8 cellular contexts compared by ENCODE assay signal in the genomic region with DNA sequence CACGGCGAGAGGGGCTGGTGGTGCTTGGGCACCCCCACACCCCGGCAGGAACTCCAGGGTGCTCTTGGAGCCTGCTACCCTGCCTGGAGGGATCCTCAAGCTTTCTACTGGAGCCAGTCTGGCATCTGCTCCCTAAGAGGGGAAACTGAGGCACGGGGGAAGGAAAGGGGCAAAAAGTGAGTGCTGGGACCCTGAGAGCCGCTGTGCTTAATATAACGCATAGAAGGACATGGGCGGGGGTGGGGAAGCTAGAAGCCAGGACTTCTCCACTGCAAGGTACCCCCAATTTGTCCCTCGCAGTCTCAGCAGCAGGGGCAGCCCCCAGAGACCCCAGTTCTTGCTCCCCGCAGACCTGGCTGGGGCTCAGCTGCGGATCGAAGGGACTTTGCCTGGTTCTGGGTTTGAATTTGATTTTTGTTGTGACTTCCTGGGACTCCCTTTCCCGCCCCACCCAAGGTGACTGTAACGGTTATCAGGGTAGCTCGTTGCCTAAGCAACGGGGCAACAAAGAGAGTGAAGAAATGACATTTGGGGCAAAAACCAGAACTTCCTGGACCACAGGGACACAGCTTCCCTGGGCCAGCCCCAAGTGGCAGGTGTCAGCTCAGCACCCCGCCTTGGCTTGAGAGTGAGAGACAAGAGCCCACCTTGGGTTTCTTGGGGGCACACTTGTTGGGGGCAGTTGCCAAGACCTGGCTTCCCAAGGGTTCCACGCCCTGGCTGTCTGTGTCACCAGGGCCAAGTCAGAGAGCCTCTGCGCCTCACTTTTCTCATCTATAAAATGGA. TPM values are rescaled to one million over a fixed set of nuclear protein-coding genes. Genes with fewer than 3 reads are reported as not detected.
A peak's percentile ranks its signal among the peaks of the same experiment; 100 is the strongest.
DNase-seq lines count a peak whose midpoint lies in the region; ATAC-seq and TF ChIP-seq lines count a peak whose summit lies in the region.

No MANE protein-coding gene starts in this region.

- H3K9me3 ChIP-seq in endodermal cell (ENCODE audit: control insufficient read depth, low read length) (no peaks in the 10 kb centered on the region), aorta (ENCODE audit: control insufficient read depth, low read length) (no peaks in the 10 kb centered on the region)

- no peaks in the 10 kb centered on the region for H3K27me3 ChIP-seq in endodermal cell (ENCODE audit: control insufficient read depth, insufficient read depth, low read length, poor library complexity, severe bottlenecking)
- H3K27me3 ChIP-seq in aorta (ENCODE audit: control insufficient read depth in 1 of 2, insufficient read depth in 2 of 2, low read length in 1 of 2), result no peaks in the 10 kb centered on the region

- 80 to 81% methylated on average over 17 to 18 of the region's 18 CpGs for WGBS in endodermal cell (ENCODE audit: insufficient coverage in 1 of 2, insufficient read length in 1 of 2), 2 experiments
- WGBS in aorta, 2 donors, result 1 to 2% methylated on average over 18 of the region's 18 CpGs

- no peaks in the 10 kb centered on the region for H3K4me1 ChIP-seq in endodermal cell (ENCODE audit: control insufficient read depth, insufficient read depth, low read length)
- no peaks in the 10 kb centered on the region for H3K4me1 ChIP-seq in aorta (ENCODE audit: control insufficient read depth in 1 of 2, insufficient read depth in 2 of 2, low read length in 2 of 2)

- peak overlapping the region; percentile 97 for H3K27ac Mint-ChIP-seq in activated CD4-positive, alpha-beta T cell treated with anti-CD3 and anti-CD28 coated beads, Interleukin-2, amount 10 ng/mL, durations not matched to agents 24 days and 14 days
- no peak overlapping the region for H3K27ac Mint-ChIP-seq in endodermal cell
- peak overlapping the region; percentile 91 to 94 for H3K27ac Mint-ChIP-seq in natural killer cell

- ATAC-seq in natural killer cell (peak; percentile 17 to 58 (median 46)), aorta (ENCODE audit: low FRiP score) (peak; percentile 56)

- no peaks in the 10 kb centered on the region for H3K27me3 Mint-ChIP-seq in activated CD4-positive, alpha-beta T cell treated with anti-CD3 and anti-CD28 coated beads, Interleukin-2, amount 10 ng/mL, durations not matched to agents 24 days and 14 days
- H3K27me3 Mint-ChIP-seq in endodermal cell (ENCODE audit: insufficient read depth), result no peaks in the 10 kb centered on the region
- no peaks in the 10 kb centered on the region for H3K27me3 Mint-ChIP-seq in natural killer cell (ENCODE audit: low read depth in 2 of 2)

- DNase-seq in AG20443 (ENCODE audit: low spot score) (peak; percentile 66), KBM-7 (peak; percentile 73), endodermal cell (no peak), natural killer cell (peak; percentile 72), aorta (peak in 1 of 2 donors; percentile 77), KG1 (lab: John Stamatoyannopoulos, UW) (no peak), NCI-H187 (lab: John Stamatoyannopoulos, UW) (no peak)
- peak; percentile 96 for DNase-seq in activated CD4-positive, alpha-beta T cell treated with anti-CD3 and anti-CD28 coated beads, Interleukin-2, amount 10 ng/mL, durations not matched to agents 24 days and 14 days

- peaks cover 35% of the 10 kb centered on the region for H3K4me1 Mint-ChIP-seq in activated CD4-positive, alpha-beta T cell treated with anti-CD3 and anti-CD28 coated beads, Interleukin-2, amount 10 ng/mL, durations not matched to agents 24 days and 14 days
- H3K4me1 Mint-ChIP-seq in endodermal cell, result peaks cover 5% of the 10 kb centered on the region
- H3K4me1 Mint-ChIP-seq in natural killer cell, result peaks cover 49 to 54% of the 10 kb centered on the region in 2 donors

- H3K9ac ChIP-seq in endodermal cell (ENCODE audit: extremely low read depth, low read length, poor library complexity, severe bottlenecking), result peak overlapping the region; percentile 34

- H3K4me3 ChIP-seq in endodermal cell (ENCODE audit: low read length) (no peak overlapping the region), aorta (ENCODE audit: low read length in 2 of 2) (peak overlapping the region; percentile 88 to 91)

- in situ Hi-C loops in KBM-7 (cut with MboI; ENCODE audit: low pct_unique_long_range_greater_than_20kb, low sequenced_read_pairs), result no loop called here

- no peaks in the 10 kb centered on the region for H3K9me3 Mint-ChIP-seq in activated CD4-positive, alpha-beta T cell treated with anti-CD3 and anti-CD28 coated beads, Interleukin-2, amount 10 ng/mL, durations not matched to agents 24 days and 14 days
- no peaks in the 10 kb centered on the region for H3K9me3 Mint-ChIP-seq in endodermal cell
- H3K9me3 Mint-ChIP-seq in natural killer cell, result no peaks in the 10 kb centered on the region

- intact Hi-C loops in activated CD4-positive, alpha-beta T cell treated with anti-CD3 and anti-CD28 coated beads, Interleukin-2, amount 10 ng/mL, durations not matched to agents 24 days and 14 days (cut with micrococcal nuclease), result no loop called here
- intact Hi-C loops in natural killer cell (cut with micrococcal nuclease), result loop anchor here (1.0 kb wide), 1 partner anchor 13 kb away; no protein-coding TSS in a partner anchor
- intact Hi-C loops in aorta (cut with DNase I), result loop anchor here in 1 of 2 donors (1.0 kb wide), 1 partner anchor 19 kb away; no protein-coding TSS in a partner anchor

- peaks cover 26% of the 10 kb centered on the region for H3K36me3 Mint-ChIP-seq in activated CD4-positive, alpha-beta T cell treated with anti-CD3 and anti-CD28 coated beads, Interleukin-2, amount 10 ng/mL, durations not matched to agents 24 days and 14 days (ENCODE audit: low read depth)
- H3K36me3 Mint-ChIP-seq in endodermal cell (ENCODE audit: low read depth), result no peaks in the 10 kb centered on the region
- no peaks in the 10 kb centered on the region for H3K36me3 Mint-ChIP-seq in natural killer cell

- peak overlapping the region; percentile 92 for H3K4me3 Mint-ChIP-seq in activated CD4-positive, alpha-beta T cell treated with anti-CD3 and anti-CD28 coated beads, Interleukin-2, amount 10 ng/mL, durations not matched to agents 24 days and 14 days
- H3K4me3 Mint-ChIP-seq in endodermal cell (peak overlapping the region; percentile 35), natural killer cell (peak overlapping the region; percentile 93)

- no peak for TF ChIP-seq CTCF in endodermal cell (conservative IDR thresholded peaks at IDR 0.05)
- TF ChIP-seq CTCF in natural killer cell (IDR thresholded peaks at IDR 0.05), result no peak

- H3K36me3 ChIP-seq in endodermal cell (ENCODE audit: control insufficient read depth, insufficient read depth, low read length), result no peaks in the 10 kb centered on the region
- H3K36me3 ChIP-seq in aorta (ENCODE audit: control insufficient read depth in 1 of 2, insufficient read depth in 2 of 2, low read length in 1 of 2), result no peaks in the 10 kb centered on the region

- no peak overlapping the region for H3K27ac ChIP-seq in endodermal cell (ENCODE audit: low read depth, low read length)
- peak overlapping the region; percentile 44 to 91 for H3K27ac ChIP-seq in aorta (ENCODE audit: low read depth in 1 of 2, low read length in 2 of 2)

RNA-seq across cellular contexts. Expression of a gene that starts 0.6 kb away (rescaled TPM):
- total RNA-seq in activated CD4-positive, alpha-beta T cell treated with anti-CD3 and anti-CD28 coated beads, Interleukin-2, amount 10 ng/mL, durations not matched to agents 24 days and 14 days, result 206 and 209 TPM in 2 replicates
- total RNA-seq in endodermal cell, result 1 to 10 TPM in 1 of 2 donors, under 1 TPM in 1; 0.60 to 1.2 TPM
- polyA plus RNA-seq in endodermal cell (2013, experiment 1 of 2), result 2.8 TPM
- polyA plus RNA-seq in endodermal cell (2013, experiment 2 of 2), result 2.3 TPM
- total RNA-seq in natural killer cell, result 1,000 to 10,000 TPM; 1,036 to 1,703 (median 1,382) TPM
- total RNA-seq in aorta, result 100 to 1,000 TPM; 158 to 337 TPM
- 10 to 100 TPM; 38.6 to 92.7 TPM for polyA plus RNA-seq in aorta

RNA-seq across cellular contexts. Expression of a gene that starts 37.3 kb away (rescaled TPM):
- 274 and 280 TPM in 2 replicates for total RNA-seq in activated CD4-positive, alpha-beta T cell treated with anti-CD3 and anti-CD28 coated beads, Interleukin-2, amount 10 ng/mL, durations not matched to agents 24 days and 14 days
- total RNA-seq in endodermal cell (10 to 100 TPM; 82.5 to 86.1 TPM), natural killer cell (100 to 1,000 TPM; 397 to 569 (median 557) TPM), aorta (10 to 100 TPM; 45.0 to 49.5 TPM)
- polyA plus RNA-seq in endodermal cell (2013, experiment 1 of 2), result 96.1 TPM
- 90.8 TPM for polyA plus RNA-seq in endodermal cell (2013, experiment 2 of 2)
- polyA plus RNA-seq in aorta, result 10 to 100 TPM; 28.5 to 98.7 TPM

RNA-seq across cellular contexts. Expression of a gene that starts 51.2 kb away (rescaled TPM):
- 172 and 180 TPM in 2 replicates for total RNA-seq in activated CD4-positive, alpha-beta T cell treated with anti-CD3 and anti-CD28 coated beads, Interleukin-2, amount 10 ng/mL, durations not matched to agents 24 days and 14 days
- total RNA-seq in endodermal cell (100 to 1,000 TPM; 103 to 141 TPM), natural killer cell (100 to 1,000 TPM; 323 to 351 (median 350) TPM), aorta (100 to 1,000 TPM; 106 to 112 TPM)
- polyA plus RNA-seq in endodermal cell (2013, experiment 1 of 2), result 89.7 TPM
- 76.1 TPM for polyA plus RNA-seq in endodermal cell (2013, experiment 2 of 2)
- polyA plus RNA-seq in aorta, result 10 to 100 TPM; 38.7 to 68.1 TPM

Comparison
In these comparisons a context has a peak if more than half of its experiments do, and no peak if none do; other contexts are left out.
1. DNase-seq: peak in AG20443 (single experiment), KBM-7 (single experiment), activated CD4-positive, alpha-beta T cell treated with anti-CD3 and anti-CD28 coated beads, Interleukin-2, amount 10 ng/mL, durations not matched to agents 24 days and 14 days (single experiment) and natural killer cell (single experiment); none in endodermal cell (single experiment), KG1 (single experiment) and NCI-H187 (0 of 2).
2. H3K4me3 Mint-ChIP-seq: peak in every context shown above with its lines; median percentile 93 in natural killer cell; 92 in activated CD4-positive, alpha-beta T cell treated with anti-CD3 and anti-CD28 coated beads, Interleukin-2, amount 10 ng/mL, durations not matched to agents 24 days and 14 days; 35 in endodermal cell.
3. RNA of a gene that starts 0.6 kb away (total RNA-seq): 1,036 to 1,703 TPM in natural killer cell, 158 to 337 TPM in aorta and 206 to 209 TPM in activated CD4-positive, alpha-beta T cell treated with anti-CD3 and anti-CD28 coated beads, Interleukin-2, amount 10 ng/mL, durations not matched to agents 24 days and 14 days; 0.60 to 1.2 TPM in endodermal cell; every median in the first group is over 10 times any median in the second.